Comparison of ENCODE assay signal across 13 cellular contexts in the genomic region with DNA sequence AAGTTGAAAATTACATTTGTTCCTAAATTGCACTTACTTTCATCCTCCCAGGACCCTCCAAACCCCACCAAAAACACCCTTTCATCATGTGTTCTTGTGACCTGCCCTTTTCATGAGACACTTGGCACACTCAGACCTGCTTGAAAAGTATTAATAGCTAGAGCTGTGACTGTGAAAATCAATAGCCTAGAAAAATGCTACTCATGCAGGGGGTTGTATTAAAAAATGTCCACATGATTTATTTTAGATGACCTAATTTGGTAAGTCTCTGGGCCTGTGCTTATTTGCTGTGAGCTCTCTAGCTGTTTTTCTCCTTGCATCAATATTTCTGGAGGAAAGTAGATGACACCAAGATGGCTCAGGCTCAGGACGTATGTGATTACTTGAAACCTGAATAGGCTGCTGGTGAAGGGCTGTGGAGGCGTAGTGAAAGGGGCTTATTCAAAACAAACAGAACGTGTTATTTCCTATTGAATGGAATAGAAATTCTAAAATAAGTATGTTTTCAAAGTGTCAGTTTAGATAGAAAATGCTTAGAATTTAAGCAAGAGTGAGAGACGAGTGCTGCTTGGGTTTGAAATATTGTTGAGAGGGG. TPM values are rescaled to one million over a fixed set of nuclear protein-coding genes. Genes with fewer than 3 reads are reported as not detected.
DNase-seq lines count a peak whose midpoint lies in the region; ATAC-seq and TF ChIP-seq lines count a peak whose summit lies in the region.
"Had no signal": no experiment of that assay in that cellular context is flagged by ENCODE, and none has a peak within 500 bp of the region (broad histone marks: within the 10 kb centered on the region; RNA-seq: fewer than 3 reads in every experiment).

No MANE protein-coding gene starts in this region.

- DNase-seq in ascending aorta (ENCODE audit: low spot score in 2 of 2) (no peak), mesothelial cell of epicardium (ENCODE audit: low spot score in 2 of 2, unreplicated experiment in 2 of 2) (no peak), CD14-positive monocyte (ENCODE audit: low spot score) (no peak), hepatic stellate cell (ENCODE audit: low spot score) (no peak)
- DNase-seq in stimulated activated effector memory CD8-positive, alpha-beta T cell treated with anti-CD3 and anti-CD28 coated beads, Interleukin-12 subunit alpha, Interleukin-12 subunit beta, amount 100 ng/mL, for 72 hours (ENCODE audit: low spot score in 2 of 2) = no peak
- DNase-seq in activated effector memory CD4-positive, alpha-beta T cell treated with anti-CD3 and anti-CD28 coated beads, Interleukin-2, amount 50 U/mL, for 16 hours = no peak
- DNase-seq: NCI-H187 treated with DMSO at 0.1 percent for 48 hours, spleen had no signal

- H3K4me3 ChIP-seq in ascending aorta = peak overlapping the region in 1 of 2 donors; percentile 43
- H3K4me3 ChIP-seq: SJSA1, spleen had no signal

- intact Hi-C loops in ascending aorta (cut with DNase I) = loop anchor here (2.0 to 10.0 kb wide), 8 partner anchors 105 to 1005 kb away; a partner anchor contains a TSS
- intact Hi-C loops in CD14-positive monocyte (cut with micrococcal nuclease) = loop anchor here (2.0 to 10.0 kb wide), 5 partner anchors 233 to 982 kb away; no protein-coding TSS in a partner anchor

- no peak overlapping the region for H3K4me3 Mint-ChIP-seq in mesothelial cell of epicardium
- H3K4me3 Mint-ChIP-seq in stimulated activated effector memory CD8-positive, alpha-beta T cell treated with anti-CD3 and anti-CD28 coated beads, Interleukin-12 subunit alpha, Interleukin-12 subunit beta, amount 100 ng/mL, for 72 hours = peak overlapping the region; percentile 17
- no peak overlapping the region for H3K4me3 Mint-ChIP-seq in CD14-positive monocyte
- H3K4me3 Mint-ChIP-seq: endodermal cell had no signal

- peak overlapping the region; percentile 82 for H3K27ac Mint-ChIP-seq in mesothelial cell of epicardium
- peak overlapping the region; percentile 63 for H3K27ac Mint-ChIP-seq in stimulated activated effector memory CD8-positive, alpha-beta T cell treated with anti-CD3 and anti-CD28 coated beads, Interleukin-12 subunit alpha, Interleukin-12 subunit beta, amount 100 ng/mL, for 72 hours
- H3K27ac Mint-ChIP-seq in CD14-positive monocyte = no peak overlapping the region

- peaks cover 11 to 22% of the 10 kb centered on the region in 2 donors for H3K4me1 ChIP-seq in ascending aorta

- no peak for TF ChIP-seq CTCF in ascending aorta (IDR thresholded peaks at IDR 0.05)
- no peak for TF ChIP-seq CTCF in mesothelial cell of epicardium (IDR thresholded peaks at IDR 0.05; ENCODE audit: unreplicated experiment)
- no peak for TF ChIP-seq CTCF in CD14-positive monocyte (IDR thresholded peaks at IDR 0.05)

- ATAC-seq in GM19023 (IDR thresholded peaks at IDR 0.05; ENCODE audit: unreplicated experiment) (peak; percentile 53), GM21737 (IDR thresholded peaks at IDR 0.05; ENCODE audit: unreplicated experiment) (no peak)
- peak; percentile 80 for ATAC-seq in stimulated activated effector memory CD8-positive, alpha-beta T cell treated with anti-CD3 and anti-CD28 coated beads, Interleukin-12 subunit alpha, Interleukin-12 subunit beta, amount 100 ng/mL, for 72 hours

- no peaks in the 10 kb centered on the region for H3K9me3 ChIP-seq in ascending aorta
- H3K9me3 ChIP-seq: SJSA1, spleen had no signal

- no peaks in the 10 kb centered on the region for H3K27me3 ChIP-seq in ascending aorta
- H3K27me3 ChIP-seq: SJSA1 had no signal

- H3K27me3 Mint-ChIP-seq in mesothelial cell of epicardium (ENCODE audit: low read depth) (peaks cover 9% of the 10 kb centered on the region), CD14-positive monocyte (ENCODE audit: low read depth in 3 of 3) (peaks cover 2 to 9% (median 5%) of the 10 kb centered on the region in 3 donors)

- H3K4me1 Mint-ChIP-seq in mesothelial cell of epicardium (peaks cover 37% of the 10 kb centered on the region), CD14-positive monocyte (peaks cover 9% of the 10 kb centered on the region)
- peaks cover 16% of the 10 kb centered on the region for H3K4me1 Mint-ChIP-seq in stimulated activated effector memory CD8-positive, alpha-beta T cell treated with anti-CD3 and anti-CD28 coated beads, Interleukin-12 subunit alpha, Interleukin-12 subunit beta, amount 100 ng/mL, for 72 hours

- H3K27ac ChIP-seq in ascending aorta = peak overlapping the region; percentile 76 to 77
- H3K27ac ChIP-seq: SJSA1, WERI-Rb-1 had no signal

- no peaks in the 10 kb centered on the region for H3K36me3 ChIP-seq in ascending aorta
- H3K36me3 ChIP-seq: SJSA1, spleen, WERI-Rb-1 had no signal

- H3K36me3 Mint-ChIP-seq in mesothelial cell of epicardium = no peaks in the 10 kb centered on the region
- H3K36me3 Mint-ChIP-seq in stimulated activated effector memory CD8-positive, alpha-beta T cell treated with anti-CD3 and anti-CD28 coated beads, Interleukin-12 subunit alpha, Interleukin-12 subunit beta, amount 100 ng/mL, for 72 hours = no peaks in the 10 kb centered on the region
- H3K36me3 Mint-ChIP-seq in CD14-positive monocyte = no peaks in the 10 kb centered on the region

- peaks cover 4% of the 10 kb centered on the region for H3K9me3 Mint-ChIP-seq in mesothelial cell of epicardium
- no peaks in the 10 kb centered on the region for H3K9me3 Mint-ChIP-seq in stimulated activated effector memory CD8-positive, alpha-beta T cell treated with anti-CD3 and anti-CD28 coated beads, Interleukin-12 subunit alpha, Interleukin-12 subunit beta, amount 100 ng/mL, for 72 hours
- no peaks in the 10 kb centered on the region for H3K9me3 Mint-ChIP-seq in CD14-positive monocyte
- H3K9me3 Mint-ChIP-seq: endodermal cell had no signal

RNA-seq across cellular contexts. Expression of a gene that starts 29.5 kb away (rescaled TPM):
- 15.1 TPM for total RNA-seq in ascending aorta
- 3.5 to 5.6 TPM (median 3.7 TPM) in 3 replicates for total RNA-seq in mesothelial cell of epicardium
- under 1 TPM; 0.08 to 0.14 TPM for polyA plus RNA-seq in CD14-positive monocyte

Comparison
In these comparisons a context has a peak if more than half of its experiments do, and no peak if none do; other contexts are left out.
1. H3K27ac Mint-ChIP-seq: peak in mesothelial cell of epicardium (single experiment) and stimulated activated effector memory CD8-positive, alpha-beta T cell treated with anti-CD3 and anti-CD28 coated beads, Interleukin-12 subunit alpha, Interleukin-12 subunit beta, amount 100 ng/mL, for 72 hours (single experiment); none in CD14-positive monocyte (0 of 7).